In genomic region chr1:248837794-248838356, GRCh38 we compare ENCODE assay signal across 8 cellular contexts. TPM values are rescaled to one million over a fixed set of nuclear protein-coding genes. Genes with fewer than 3 reads are reported as not detected.
DNase-seq lines count a peak whose midpoint lies in the region; ATAC-seq and TF ChIP-seq lines count a peak whose summit lies in the region.

Gene ZNF672, plus strand, starts transcription at chr1:248838224. Its CDS starts 9,051 bp downstream, at chr1:248847275.

- peaks cover 13% of the 10 kb centered on the region for H3K27me3 Mint-ChIP-seq in brain

- no peaks in the 10 kb centered on the region for H3K36me3 Mint-ChIP-seq in brain

- H2AFZ ChIP-seq in ACC112 (ENCODE audit: low read length, unreplicated experiment), result peak within 1 kb of the TSS; percentile 74

- peak within 1 kb of the TSS; percentile 93 to 98 (median 97) for H3K27ac Mint-ChIP-seq in brain

- no peaks in the 10 kb centered on the region for H3K36me3 ChIP-seq in ACC112 (ENCODE audit: insufficient read depth, low read length)

- DNase-seq in NCI-H2171 (lab: John Stamatoyannopoulos, UW) (peak; percentile 94), UCSD-AML1 (lab: John Stamatoyannopoulos, UW; ENCODE audit: unreplicated experiment) (peak; percentile 97), skeletal muscle cell (ENCODE audit: low read depth) (peak; percentile 91)

- H3K4me1 ChIP-seq in ACC112 (ENCODE audit: control insufficient read depth, insufficient read depth, low read length, unreplicated experiment), result peaks cover 26% of the 10 kb centered on the region

- H3K4me3 ChIP-seq in ACC112 (ENCODE audit: low read depth, low read length), result peak within 1 kb of the TSS; percentile 90
- H3K4me3 ChIP-seq in iPS-11a (ENCODE audit: low read depth, low read length), result peak within 1 kb of the TSS; percentile 88
- peak within 1 kb of the TSS; percentile 85 for H3K4me3 ChIP-seq in skeletal muscle cell (ENCODE audit: low read depth, low read length)

- no peaks in the 10 kb centered on the region for H3K9me3 Mint-ChIP-seq in brain

- no peak within 1 kb of the TSS for H3K4me3 Mint-ChIP-seq in brain

- peak within 1 kb of the TSS; percentile 96 for H3K27ac ChIP-seq in ACC112 (ENCODE audit: low read depth, low read length)

- peak; percentile 78 for ATAC-seq in GM18868 (IDR thresholded peaks at IDR 0.05; ENCODE audit: unreplicated experiment)
- ATAC-seq in HG03103 (IDR thresholded peaks at IDR 0.05; ENCODE audit: low read depth, unreplicated experiment), result peak; percentile 73

- no peaks in the 10 kb centered on the region for H3K27me3 ChIP-seq in ACC112 (ENCODE audit: insufficient read depth, low read length)

- peaks cover 26% of the 10 kb centered on the region for H3K79me2 ChIP-seq in ACC112 (ENCODE audit: control insufficient read depth, insufficient read depth, low read length, unreplicated experiment)

- no peak for TF ChIP-seq CTCF in brain (conservative IDR thresholded peaks at IDR 0.05)

- H3K4me1 Mint-ChIP-seq in brain, result peaks cover 37% of the 10 kb centered on the region

RNA-seq across cellular contexts. Expression of gene ZNF672, which starts in this region (rescaled TPM):
- 35.7 TPM for polyA plus RNA-seq in brain (ENCODE audit: insufficient read depth, low read depth, low replicate concordance)

Comparison
In these comparisons a context has a peak if more than half of its experiments do, and no peak if none do; other contexts are left out.
1. Peak in every context shown above with its lines: DNase-seq, ATAC-seq, H3K4me3 ChIP-seq and H3K27ac ChIP-seq.